In genomic region chr14:36521598-36522345, GRCh38 we compare ENCODE assay signal across 1 cellular context.
A peak's percentile ranks its signal among the peaks of the same experiment; 100 is the strongest.
TF ChIP-seq lines count a peak whose summit lies in the region.

No MANE protein-coding gene starts in this region.

TF ChIP-seq in HepG2, 621 proteins besides CTCF, POLR2A, EP300 and RAD21 (continued from another document):
- TF ChIP-seq ZNF513 (CRISPR knock-in tag; conservative IDR thresholded peaks at IDR 0.05) (no peak), NCOA5 (CRISPR knock-in tag; IDR thresholded peaks at IDR 0.05) (no peak), MAZ (IDR thresholded peaks at IDR 0.05; ENCODE audit: borderline replicate concordance, low read depth, low read length) (no peak), MAZ (CRISPR knock-in tag; IDR thresholded peaks at IDR 0.05; ENCODE audit: low read depth) (no peak), RBFOX2 (IDR thresholded peaks at IDR 0.05; ENCODE audit: low read depth, low read length) (no peak), PTBP1 (IDR thresholded peaks at IDR 0.05; ENCODE audit: low read depth, low read length, poor library complexity, severe bottlenecking) (no peak), TBP (CRISPR knock-in tag; IDR thresholded peaks at IDR 0.05) (no peak), NFIC (IDR thresholded peaks at IDR 0.05; ENCODE audit: low read length) (no peak), NFYB (CRISPR knock-in tag; IDR thresholded peaks at IDR 0.05) (no peak), RBM22 (optimal IDR thresholded peaks at IDR 0.05; ENCODE audit: low read length) (no peak), PCBP2 (optimal IDR thresholded peaks at IDR 0.05; ENCODE audit: low read depth, low read length, poor library complexity, severe bottlenecking) (no peak), ZNF75D (CRISPR knock-in tag; IDR thresholded peaks at IDR 0.05; ENCODE audit: borderline replicate concordance) (no peak), MED13 (CRISPR knock-in tag; IDR thresholded peaks at IDR 0.05) (0 out of 2 replicates have a peak, but pooled peaks have one; percentile 24), ERF (CRISPR knock-in tag; IDR thresholded peaks at IDR 0.05) (no peak), TOE1 (CRISPR knock-in tag; IDR thresholded peaks at IDR 0.05) (no peak), ZNF33B (CRISPR knock-in tag; IDR thresholded peaks at IDR 0.05) (no peak), SMC3 (IDR thresholded peaks at IDR 0.05; ENCODE audit: low read length) (no peak), FIP1L1 (IDR thresholded peaks at IDR 0.05; ENCODE audit: borderline replicate concordance, insufficient read depth, low read depth, low read length) (no peak), ZMYM3 (CRISPR knock-in tag; IDR thresholded peaks at IDR 0.05) (no peak), ZNF790 (CRISPR knock-in tag; IDR thresholded peaks at IDR 0.05; ENCODE audit: borderline replicate concordance) (no peak), ZNF18 (CRISPR knock-in tag; IDR thresholded peaks at IDR 0.05; ENCODE audit: insufficient replicate concordance) (no peak), SNRNP70 (IDR thresholded peaks at IDR 0.05; ENCODE audit: low read depth, low read length) (no peak), ETV6 (CRISPR knock-in tag; conservative IDR thresholded peaks at IDR 0.05) (no peak), RFXANK (CRISPR knock-in tag; IDR thresholded peaks at IDR 0.05) (no peak), ZMYM4 (CRISPR knock-in tag; IDR thresholded peaks at IDR 0.05) (no peak), GABPA (IDR thresholded peaks at IDR 0.05; ENCODE audit: low read depth, low read length) (no peak), GABPA (CRISPR knock-in tag; IDR thresholded peaks at IDR 0.05; ENCODE audit: low read depth) (no peak), ZNF788 (CRISPR knock-in tag; IDR thresholded peaks at IDR 0.05; ENCODE audit: borderline replicate concordance) (0 out of 2 replicates have a peak, but pooled peaks have one; percentile 24), ZNF768 (CRISPR knock-in tag; IDR thresholded peaks at IDR 0.05) (peak; percentile 38; the same call in 1 of the 2 replicates), MIER2 (CRISPR knock-in tag; IDR thresholded peaks at IDR 0.05) (no peak), ZNF569 (CRISPR knock-in tag; IDR thresholded peaks at IDR 0.05; ENCODE audit: borderline replicate concordance) (no peak), CEBPB (IDR thresholded peaks at IDR 0.05; ENCODE audit: borderline replicate concordance, low read depth, low read length) (peak; percentile 89), ELF3 (CRISPR knock-in tag; IDR thresholded peaks at IDR 0.05) (no peak), SNAI1 (CRISPR knock-in tag; IDR thresholded peaks at IDR 0.05; ENCODE audit: borderline replicate concordance) (no peak), ZNF512B (CRISPR knock-in tag; IDR thresholded peaks at IDR 0.05; ENCODE audit: borderline replicate concordance) (no peak), HNRNPLL (IDR thresholded peaks at IDR 0.05; ENCODE audit: low read depth, low read length, poor library complexity, severe bottlenecking) (peak; percentile 59), ZNF660 (CRISPR knock-in tag; IDR thresholded peaks at IDR 0.05; ENCODE audit: borderline replicate concordance, low read depth) (no peak), EZH2 (conservative IDR thresholded peaks at IDR 0.05; ENCODE audit: low read depth, low read length) (peak; percentile 63), SP140L (CRISPR knock-in tag; IDR thresholded peaks at IDR 0.05; ENCODE audit: borderline replicate concordance) (no peak), SP1 (IDR thresholded peaks at IDR 0.05) (no peak), SP1 (CRISPR knock-in tag; IDR thresholded peaks at IDR 0.05) (no peak), PHF8 (CRISPR knock-in tag; IDR thresholded peaks at IDR 0.05) (no peak; the same call in 1 of the 2 replicates), ZFAT (CRISPR knock-in tag; conservative IDR thresholded peaks at IDR 0.05) (no peak), PAXIP1 (CRISPR knock-in tag; conservative IDR thresholded peaks at IDR 0.05) (no peak), CEBPG (CRISPR knock-in tag; IDR thresholded peaks at IDR 0.05) (peak; percentile 44; the same call in 1 of the 2 replicates), LCORL (IDR thresholded peaks at IDR 0.05) (no peak), LCORL (CRISPR knock-in tag; IDR thresholded peaks at IDR 0.05) (no peak), ZBTB10 (CRISPR knock-in tag; IDR thresholded peaks at IDR 0.05; ENCODE audit: borderline replicate concordance) (no peak), YEATS4 (CRISPR knock-in tag; IDR thresholded peaks at IDR 0.05; ENCODE audit: borderline replicate concordance) (0 out of 2 replicates have a peak, but pooled peaks have one; percentile 16), ZBTB43 (CRISPR knock-in tag; conservative IDR thresholded peaks at IDR 0.05) (no peak)
- TF ChIP-seq, protein P1, sequence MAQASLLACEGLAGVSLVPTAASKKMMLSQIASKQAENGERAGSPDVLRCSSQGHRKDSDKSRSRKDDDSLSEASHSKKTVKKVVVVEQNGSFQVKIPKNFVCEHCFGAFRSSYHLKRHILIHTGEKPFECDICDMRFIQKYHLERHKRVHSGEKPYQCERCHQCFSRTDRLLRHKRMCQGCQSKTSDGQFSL (CRISPR knock-in tag; IDR thresholded peaks at IDR 0.05): no peak
- TF ChIP-seq, protein P2, sequence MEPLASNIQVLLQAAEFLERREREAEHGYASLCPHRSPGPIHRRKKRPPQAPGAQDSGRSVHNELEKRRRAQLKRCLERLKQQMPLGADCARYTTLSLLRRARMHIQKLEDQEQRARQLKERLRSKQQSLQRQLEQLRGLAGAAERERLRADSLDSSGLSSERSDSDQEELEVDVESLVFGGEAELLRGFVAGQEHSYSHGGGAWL (CRISPR knock-in tag; IDR thresholded peaks at IDR 0.05): no peak
- TF ChIP-seq, protein P3, sequence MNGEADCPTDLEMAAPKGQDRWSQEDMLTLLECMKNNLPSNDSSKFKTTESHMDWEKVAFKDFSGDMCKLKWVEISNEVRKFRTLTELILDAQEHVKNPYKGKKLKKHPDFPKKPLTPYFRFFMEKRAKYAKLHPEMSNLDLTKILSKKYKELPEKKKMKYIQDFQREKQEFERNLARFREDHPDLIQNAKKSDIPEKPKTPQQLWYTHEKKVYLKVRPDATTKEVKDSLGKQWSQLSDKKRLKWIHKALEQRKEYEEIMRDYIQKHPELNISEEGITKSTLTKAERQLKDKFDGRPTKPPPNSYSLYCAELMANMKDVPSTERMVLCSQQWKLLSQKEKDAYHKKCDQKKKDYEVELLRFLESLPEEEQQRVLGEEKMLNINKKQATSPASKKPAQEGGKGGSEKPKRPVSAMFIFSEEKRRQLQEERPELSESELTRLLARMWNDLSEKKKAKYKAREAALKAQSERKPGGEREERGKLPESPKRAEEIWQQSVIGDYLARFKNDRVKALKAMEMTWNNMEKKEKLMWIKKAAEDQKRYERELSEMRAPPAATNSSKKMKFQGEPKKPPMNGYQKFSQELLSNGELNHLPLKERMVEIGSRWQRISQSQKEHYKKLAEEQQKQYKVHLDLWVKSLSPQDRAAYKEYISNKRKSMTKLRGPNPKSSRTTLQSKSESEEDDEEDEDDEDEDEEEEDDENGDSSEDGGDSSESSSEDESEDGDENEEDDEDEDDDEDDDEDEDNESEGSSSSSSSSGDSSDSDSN (CRISPR knock-in tag; IDR thresholded peaks at IDR 0.05): no peak
